In genomic region chr1:15328785-15329480, GRCh38 we compare ENCODE assay signal across 10 cellular contexts.
DNase-seq lines count a peak whose midpoint lies in the region; ATAC-seq, FAIRE-seq and TF ChIP-seq lines count a peak whose summit lies in the region.
"Had no signal": no experiment of that assay in that cellular context is flagged by ENCODE, and none has a peak within 500 bp of the region (broad histone marks: within the 10 kb centered on the region; RNA-seq: fewer than 3 reads in every experiment).

No MANE protein-coding gene starts in this region.

- H3K27ac ChIP-seq in BLaER1 (no peak overlapping the region), MM.1S (ENCODE audit: low read length) (no peak overlapping the region), dorsolateral prefrontal cortex (peak overlapping the region in 46 of 59 donors; percentile 6 to 84 (median 56))
- H3K27ac ChIP-seq: KMS-11 had no signal

- intact Hi-C loops in dorsolateral prefrontal cortex (cut with DNase I): loop anchor here in 1 of 2 donors (5.0 kb wide), 1 partner anchor 53 kb away; no protein-coding TSS in a partner anchor

- H3K9ac ChIP-seq in BLaER1: no peak overlapping the region
- H3K9ac ChIP-seq in MM.1S (ENCODE audit: low read length): no peak overlapping the region
- H3K9ac ChIP-seq in mucosa of stomach (ENCODE audit: low read length): peak overlapping the region; percentile 27
- H3K9ac ChIP-seq: KMS-11 had no signal

- H3K27me3 ChIP-seq in BLaER1 (no peaks in the 10 kb centered on the region), MM.1S (replicated peaks; ENCODE audit: insufficient read depth, low read length) (peaks cover 12% of the 10 kb centered on the region), dorsolateral prefrontal cortex (no peaks in the 10 kb centered on the region), mucosa of stomach (ENCODE audit: control insufficient read depth, insufficient read depth, low read length) (no peaks in the 10 kb centered on the region)

- H3K4me3 ChIP-seq in BLaER1 (no peak overlapping the region), MM.1S (ENCODE audit: low read length) (no peak overlapping the region), dorsolateral prefrontal cortex (peak overlapping the region in 26 of 59 donors; percentile 0 to 54 (median 18)), mucosa of stomach (ENCODE audit: low read length) (no peak overlapping the region)

- H3K9me2 ChIP-seq in MM.1S (replicated peaks; ENCODE audit: insufficient read depth, low read length): no peaks in the 10 kb centered on the region

- H3K4me1 ChIP-seq in BLaER1: peaks cover 14% of the 10 kb centered on the region
- no peaks in the 10 kb centered on the region for H3K4me1 ChIP-seq in MM.1S (ENCODE audit: low read length)
- peaks cover 67% of the 10 kb centered on the region for H3K4me1 ChIP-seq in mucosa of stomach (ENCODE audit: control insufficient read depth, insufficient read depth, low read length)

- DNase-seq in MM.1S (no peak), dorsolateral prefrontal cortex (peak in 9 of 10 donors; percentile 41 to 72 (median 55)), GM12891 (ENCODE audit: insufficient read length, low spot score) (no peak), foreskin melanocyte (no peak)
- DNase-seq in stimulated activated CD4-positive, alpha-beta T cell treated with anti-CD3 and anti-CD28 coated beads, Interleukin-4, amount 100 ng/mL, for 1 hour: no peak
- DNase-seq: naive B cell had no signal

- H4K20me1 ChIP-seq in BLaER1 (no peaks in the 10 kb centered on the region), MM.1S (ENCODE audit: insufficient read depth, low read length) (no peaks in the 10 kb centered on the region)

- no peaks in the 10 kb centered on the region for H3K9me3 ChIP-seq in BLaER1
- H3K9me3 ChIP-seq in MM.1S (replicated peaks; ENCODE audit: insufficient read depth, low read length): no peaks in the 10 kb centered on the region
- H3K9me3 ChIP-seq in mucosa of stomach (ENCODE audit: control insufficient read depth, low read length): no peaks in the 10 kb centered on the region

- ATAC-seq in GM18505 (IDR thresholded peaks at IDR 0.05; ENCODE audit: unreplicated experiment): no peak

- TF ChIP-seq CTCF in MM.1S (IDR thresholded peaks at IDR 0.05; ENCODE audit: low read length) (0 out of 2 replicates have a peak, but pooled peaks have one; percentile 22), dorsolateral prefrontal cortex (IDR thresholded peaks at IDR 0.05 in 54 of 56, conservative IDR thresholded peaks at IDR 0.05 in 2 of 56; ENCODE audit: low read depth in 1 of 56, partially characterized antibody in 56 of 56) (peak in 44 of 56 donors; percentile 9 to 60 (median 38))

- no peaks in the 10 kb centered on the region for H3K79me2 ChIP-seq in MM.1S (ENCODE audit: low read length)

- no peak for FAIRE-seq in GM12891 (lab: Jason Lieb, UNC)

- no peaks in the 10 kb centered on the region for H3F3A ChIP-seq in MM.1S (ENCODE audit: insufficient read depth, low read length)

- H2AFZ ChIP-seq in MM.1S (ENCODE audit: low read length): no peak overlapping the region

- H3K4me2 ChIP-seq in BLaER1: peak overlapping the region; percentile 52
- no peak overlapping the region for H3K4me2 ChIP-seq in MM.1S (ENCODE audit: low read depth, low read length)
- H3K4me2 ChIP-seq: KMS-11 had no signal

- TF ChIP-seq POLR2A in GM18505 (IDR thresholded peaks at IDR 0.05; ENCODE audit: borderline replicate concordance, extremely low read depth, insufficient read depth, insufficient read length): no peak
- no peak for TF ChIP-seq POLR2A in GM12891 (IDR thresholded peaks at IDR 0.05; ENCODE audit: low read depth, low read length)

- H3K36me3 ChIP-seq in BLaER1 (no peaks in the 10 kb centered on the region), MM.1S (replicated peaks; ENCODE audit: insufficient read depth, low read length) (no peaks in the 10 kb centered on the region), mucosa of stomach (ENCODE audit: control insufficient read depth, insufficient read depth, low read length) (no peaks in the 10 kb centered on the region)

TF ChIP-seq in GM12891, 5 proteins besides CTCF, POLR2A, EP300 and RAD21:
- TF ChIP-seq POLR2AphosphoS5 (IDR thresholded peaks at IDR 0.05; ENCODE audit: low read depth, low read length) (no peak), TAF1 (IDR thresholded peaks at IDR 0.05; ENCODE audit: low read depth, low read length) (no peak)

Comparison
In these comparisons a context has a peak if more than half of its experiments do, and no peak if none do; other contexts are left out.
1. H3K27ac ChIP-seq: peak in dorsolateral prefrontal cortex (46 of 59); none in BLaER1 (single experiment) and MM.1S (single experiment).
2. DNase-seq: peak in dorsolateral prefrontal cortex (9 of 10); none in MM.1S (single experiment), stimulated activated CD4-positive, alpha-beta T cell treated with anti-CD3 and anti-CD28 coated beads, Interleukin-4, amount 100 ng/mL, for 1 hour (single experiment), GM12891 (single experiment) and foreskin melanocyte (single experiment).